Comparison of ENCODE assay signal across 26 cellular contexts in the genomic region with DNA sequence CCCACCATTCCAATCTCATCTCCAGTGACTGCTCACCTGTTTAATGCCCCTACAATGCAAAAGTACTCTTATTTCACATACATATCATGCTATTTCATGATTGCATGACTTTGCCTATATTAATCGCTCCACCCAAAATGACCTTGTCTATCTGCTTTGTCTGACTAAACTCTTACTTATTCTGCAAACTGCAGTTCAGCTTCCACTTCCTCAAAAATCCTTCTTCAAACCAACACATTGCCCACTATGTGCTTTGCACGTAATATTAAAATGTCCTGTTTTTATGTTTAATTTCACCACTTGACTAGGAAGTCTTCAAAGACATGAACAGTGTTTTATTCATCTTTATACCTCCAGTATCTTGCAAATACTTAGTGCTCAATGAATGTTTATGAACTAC.
A peak's percentile ranks its signal among the peaks of the same experiment; 100 is the strongest.
DNase-seq lines count a peak whose midpoint lies in the region; ATAC-seq and TF ChIP-seq lines count a peak whose summit lies in the region.
"Had no signal": no experiment of that assay in that cellular context is flagged by ENCODE, and none has a peak within 500 bp of the region (broad histone marks: within the 10 kb centered on the region; RNA-seq: fewer than 3 reads in every experiment).

No MANE protein-coding gene starts in this region.

- ATAC-seq in GM18909 (IDR thresholded peaks at IDR 0.05; ENCODE audit: poor library complexity, unreplicated experiment) (peak; percentile 93), HG02885 (IDR thresholded peaks at IDR 0.05; ENCODE audit: poor library complexity, unreplicated experiment) (peak; percentile 82), HG02571 (IDR thresholded peaks at IDR 0.05; ENCODE audit: unreplicated experiment) (no peak)
- ATAC-seq: gastroesophageal sphincter, natural killer cell, T-helper 17 cell had no signal

- no peaks in the 10 kb centered on the region for H3K36me3 ChIP-seq in brain microvascular endothelial cell (replicated peaks)
- H3K36me3 ChIP-seq: SJSA1, tibial nerve had no signal

- TF ChIP-seq CTCF in endothelial cell (IDR thresholded peaks at IDR 0.05; ENCODE audit: unreplicated experiment) (no peak), brain microvascular endothelial cell (IDR thresholded peaks at IDR 0.05; ENCODE audit: low read depth, low read length, missing control alignments) (no peak)

- peak overlapping the region; percentile 74 for H3K27ac Mint-ChIP-seq in endothelial cell (ENCODE audit: unreplicated experiment)
- H3K27ac Mint-ChIP-seq: activated B cell treated with CpG ODN at 0.5 μM for 24 hours; activated CD4-positive, alpha-beta memory T cell treated with anti-CD3 and anti-CD28 coated beads, Interleukin-2, amount 10 ng/mL, durations not matched to agents 7 days and 5 days; H9; natural killer cell; T-helper 17 cell had no signal

- peak; percentile 14 for DNase-seq in KBM-7
- DNase-seq in endothelial cell (ENCODE audit: low spot score): no peak
- DNase-seq in brain microvascular endothelial cell: no peak
- DNase-seq in COLO668 (lab: John Stamatoyannopoulos, UW; ENCODE audit: unreplicated experiment): no peak
- DNase-seq: activated B cell treated with CpG ODN at 0.5 μM for 24 hours; activated CD4-positive, alpha-beta memory T cell treated with anti-CD3 and anti-CD28 coated beads, Interleukin-2, amount 10 ng/mL, durations not matched to agents 7 days and 5 days; activated naive CD4-positive, alpha-beta T cell treated with Interleukin-2 at 50 U/mL for 16 hours; anterior cingulate cortex; DND-41; H9; kidney glomerular epithelial cell; mammary epithelial cell; natural killer cell; NCI-H1092; NCI-H510A; posterior cingulate gyrus; stimulated activated naive CD4-positive, alpha-beta T cell treated with Interleukin-2 at 50 U/mL for 16 hours; T-helper 17 cell had no signal

- H3K27me3 ChIP-seq in brain microvascular endothelial cell (replicated peaks): no peaks in the 10 kb centered on the region
- H3K27me3 ChIP-seq: esophagus muscularis mucosa, gastroesophageal sphincter, SJSA1 had no signal

- no peaks in the 10 kb centered on the region for H3K4me1 Mint-ChIP-seq in endothelial cell (ENCODE audit: unreplicated experiment)
- H3K4me1 Mint-ChIP-seq: activated B cell treated with CpG ODN at 0.5 μM for 24 hours; activated CD4-positive, alpha-beta memory T cell treated with anti-CD3 and anti-CD28 coated beads, Interleukin-2, amount 10 ng/mL, durations not matched to agents 7 days and 5 days; central memory CD8-positive, alpha-beta T cell; H9; natural killer cell; T-helper 17 cell had no signal

- no peak overlapping the region for H3K4me3 ChIP-seq in brain microvascular endothelial cell (ENCODE audit: low read depth, low read length)
- H3K4me3 ChIP-seq: esophagus muscularis mucosa, gastroesophageal sphincter, SJSA1, tibial nerve had no signal

- H3K27me3 Mint-ChIP-seq in endothelial cell (ENCODE audit: unreplicated experiment): no peaks in the 10 kb centered on the region
- H3K27me3 Mint-ChIP-seq: activated B cell treated with CpG ODN at 0.5 μM for 24 hours; activated CD4-positive, alpha-beta memory T cell treated with anti-CD3 and anti-CD28 coated beads, Interleukin-2, amount 10 ng/mL, durations not matched to agents 7 days and 5 days; T-helper 17 cell had no signal

- in situ Hi-C loops in KBM-7 (cut with MboI; ENCODE audit: low pct_unique_long_range_greater_than_20kb, low sequenced_read_pairs): no loop called here
- in situ Hi-C loops in brain microvascular endothelial cell (cut with HindIII; ENCODE audit: low pct_ligation_motif_present, low sequenced_read_pairs): no loop called here

- no peaks in the 10 kb centered on the region for H3K9me3 Mint-ChIP-seq in endothelial cell (ENCODE audit: unreplicated experiment)
- H3K9me3 Mint-ChIP-seq: activated B cell treated with CpG ODN at 0.5 μM for 24 hours; activated CD4-positive, alpha-beta memory T cell treated with anti-CD3 and anti-CD28 coated beads, Interleukin-2, amount 10 ng/mL, durations not matched to agents 7 days and 5 days; central memory CD8-positive, alpha-beta T cell; natural killer cell had no signal

- no peak overlapping the region for H3K4me3 Mint-ChIP-seq in endothelial cell (ENCODE audit: unreplicated experiment)
- H3K4me3 Mint-ChIP-seq: activated B cell treated with CpG ODN at 0.5 μM for 24 hours; activated CD4-positive, alpha-beta memory T cell treated with anti-CD3 and anti-CD28 coated beads, Interleukin-2, amount 10 ng/mL, durations not matched to agents 7 days and 5 days; central memory CD8-positive, alpha-beta T cell; H9; natural killer cell; T-helper 17 cell had no signal

- peaks cover 22% of the 10 kb centered on the region for H3K36me3 Mint-ChIP-seq in endothelial cell (ENCODE audit: low read depth, unreplicated experiment)
- H3K36me3 Mint-ChIP-seq: natural killer cell had no signal

- H3K27ac ChIP-seq in brain microvascular endothelial cell: no peak overlapping the region
- H3K27ac ChIP-seq: esophagus muscularis mucosa, gastroesophageal sphincter, SJSA1, tibial nerve had no signal
